Comparison of ENCODE assay signal across 8 cellular contexts in genomic region chr2:106160786-106161261, GRCh38. TPM values are rescaled to one million over a fixed set of nuclear protein-coding genes. Genes with fewer than 3 reads are reported as not detected.
DNase-seq lines count a peak whose midpoint lies in the region; ATAC-seq and TF ChIP-seq lines count a peak whose summit lies in the region.

No MANE protein-coding gene starts in this region.

- peaks cover 86% of the 10 kb centered on the region for H3K4me1 Mint-ChIP-seq in activated CD4-positive, alpha-beta T cell treated with anti-CD3 and anti-CD28 coated beads, Interleukin-2, amount 10 ng/mL, durations not matched to agents 7 days and 5 days

- TF ChIP-seq CTCF in DND-41 (IDR thresholded peaks at IDR 0.05; ENCODE audit: borderline replicate concordance, extremely low read depth, low read length, poor library complexity, severe bottlenecking), result no peak
- TF ChIP-seq CTCF in coronary artery (IDR thresholded peaks at IDR 0.05), result no peak
- no peak for TF ChIP-seq CTCF in foreskin fibroblast (IDR thresholded peaks at IDR 0.05; ENCODE audit: low read depth, low read length)

- H3K27ac Mint-ChIP-seq in activated CD4-positive, alpha-beta T cell treated with anti-CD3 and anti-CD28 coated beads, Interleukin-2, amount 10 ng/mL, durations not matched to agents 7 days and 5 days, result peak overlapping the region; percentile 97

- H3K4me3 ChIP-seq in DND-41 (ENCODE audit: low read depth in 1 of 2, low read length in 2 of 2) (peak overlapping the region; percentile 10 to 54; a peak in 3 of 4 replicates), mesenchymal stem cell (ENCODE audit: insufficient read depth in 1 of 2, low read depth in 1 of 2, low read length in 2 of 2) (peak overlapping the region in 1 of 2 experiments; percentile 20), coronary artery (no peak overlapping the region), foreskin fibroblast (ENCODE audit: low read depth in 1 of 2, low read length in 2 of 2) (no peak overlapping the region)

- H3K4me3 Mint-ChIP-seq in activated CD4-positive, alpha-beta T cell treated with anti-CD3 and anti-CD28 coated beads, Interleukin-2, amount 10 ng/mL, durations not matched to agents 7 days and 5 days, result peak overlapping the region; percentile 86

- no peak overlapping the region for H3K4ac ChIP-seq in mesenchymal stem cell (ENCODE audit: low read depth in 1 of 2, low read length in 2 of 2)

- H3K4me2 ChIP-seq in DND-41 (ENCODE audit: insufficient read depth, low read length) (peak overlapping the region; percentile 68), mesenchymal stem cell (ENCODE audit: low read length, poor library complexity, severe bottlenecking) (no peak overlapping the region)

- CTCF ChIA-PET in activated CD4-positive, alpha-beta T cell treated with anti-CD3 and anti-CD28 coated beads, Interleukin-2, amount 10 ng/mL, durations not matched to agents 7 days and 5 days (lab: Charles Lee), result interaction anchor here (0.6 to 5.4 kb wide), 11 partner anchors 10 to 825 kb away, joined by 3 to 21 read pairs (median 3); no protein-coding TSS in a partner anchor

- WGBS in mesenchymal stem cell, result 90% methylated on average over 6 of the region's 6 CpGs

- H3K9ac ChIP-seq in DND-41 (ENCODE audit: low read depth, low read length) (peak overlapping the region; percentile 69), mesenchymal stem cell (ENCODE audit: low read length) (no peak overlapping the region)

- H4K8ac ChIP-seq in mesenchymal stem cell (ENCODE audit: low read length), result no peak overlapping the region

- no peak overlapping the region for H4K91ac ChIP-seq in mesenchymal stem cell (ENCODE audit: low read length)

- no peak overlapping the region for H3K18ac ChIP-seq in mesenchymal stem cell (ENCODE audit: low read depth in 1 of 2, low read length in 2 of 2)

- H3K4me1 ChIP-seq in DND-41 (ENCODE audit: insufficient read depth, low read length) (peaks cover 75% of the 10 kb centered on the region), mesenchymal stem cell (ENCODE audit: control insufficient read depth, insufficient read depth, low read depth, low read length) (peaks cover 13% of the 10 kb centered on the region)

- H3K79me2 ChIP-seq in DND-41 (ENCODE audit: insufficient read depth, low read length), result peaks cover 68% of the 10 kb centered on the region

- H2BK15ac ChIP-seq in mesenchymal stem cell (ENCODE audit: low read depth, poor library complexity, severe bottlenecking), result no peak overlapping the region

- H3K36me3 ChIP-seq in DND-41 (ENCODE audit: insufficient read depth, low read length), result peaks cover 65% of the 10 kb centered on the region
- H3K36me3 ChIP-seq in mesenchymal stem cell (ENCODE audit: control insufficient read depth in 1 of 2, insufficient read depth in 2 of 2, low read depth in 1 of 2, low read length in 2 of 2), result peaks cover 21 to 35% of the 10 kb centered on the region in 2 experiments

- peaks cover 74% of the 10 kb centered on the region for H3K36me3 Mint-ChIP-seq in activated CD4-positive, alpha-beta T cell treated with anti-CD3 and anti-CD28 coated beads, Interleukin-2, amount 10 ng/mL, durations not matched to agents 7 days and 5 days (ENCODE audit: low read depth)

- no peaks in the 10 kb centered on the region for H3K27me3 ChIP-seq in DND-41 (ENCODE audit: insufficient read depth, low read length, poor library complexity)
- no peaks in the 10 kb centered on the region for H3K27me3 ChIP-seq in mesenchymal stem cell (ENCODE audit: control insufficient read depth in 1 of 2, insufficient read depth in 1 of 2, low read length in 2 of 2)

- H3K79me1 ChIP-seq in mesenchymal stem cell (replicated peaks; ENCODE audit: low read length, poor library complexity, severe bottlenecking), result peaks cover 37% of the 10 kb centered on the region

- H2AK5ac ChIP-seq in mesenchymal stem cell (ENCODE audit: low read length, severe bottlenecking), result peak overlapping the region; percentile 66

- no peak overlapping the region for H3K23ac ChIP-seq in mesenchymal stem cell (ENCODE audit: low read length in 2 of 2)

- no peak overlapping the region for H3K14ac ChIP-seq in mesenchymal stem cell (ENCODE audit: low read length in 2 of 2)

- peak; percentile 78 for DNase-seq in DND-41
- peak; percentile 47 for DNase-seq in activated CD4-positive, alpha-beta T cell treated with anti-CD3 and anti-CD28 coated beads, Interleukin-2, amount 10 ng/mL, durations not matched to agents 7 days and 5 days
- no peak for DNase-seq in mesenchymal stem cell
- no peak for DNase-seq in coronary artery (ENCODE audit: low spot score)
- no peak for DNase-seq in SKM-1 treated with dmso at 0.1 percent for 144 hours (lab: John Stamatoyannopoulos, UW; ENCODE audit: unreplicated experiment)
- DNase-seq in foreskin fibroblast, result no peak
- no peak for DNase-seq in NCI-H774 (lab: John Stamatoyannopoulos, UW)

- H2AFZ ChIP-seq in DND-41 (ENCODE audit: low read depth, low read length), result peak overlapping the region; percentile 51
- no peak overlapping the region for H2AFZ ChIP-seq in mesenchymal stem cell (ENCODE audit: low read depth, low read length)

- peaks cover 8% of the 10 kb centered on the region for H3K9me3 ChIP-seq in DND-41 (ENCODE audit: insufficient read depth, low read length, severe bottlenecking)
- H3K9me3 ChIP-seq in mesenchymal stem cell (ENCODE audit: control insufficient read depth, low read length), result no peaks in the 10 kb centered on the region

- H3K27me3 Mint-ChIP-seq in activated CD4-positive, alpha-beta T cell treated with anti-CD3 and anti-CD28 coated beads, Interleukin-2, amount 10 ng/mL, durations not matched to agents 7 days and 5 days, result no peaks in the 10 kb centered on the region

- ATAC-seq in DND-41 (ENCODE audit: insufficient read depth, low read depth), result peak; percentile 80
- peak; percentile 46 for ATAC-seq in HG02852 (IDR thresholded peaks at IDR 0.05; ENCODE audit: unreplicated experiment)

- H3K27ac ChIP-seq in DND-41 (ENCODE audit: low read length) (peak overlapping the region; percentile 96), mesenchymal stem cell (ENCODE audit: low read length, poor library complexity, severe bottlenecking) (peak overlapping the region; percentile 88), coronary artery (no peak overlapping the region)

- H2BK120ac ChIP-seq in mesenchymal stem cell (ENCODE audit: low read depth, low read length), result no peak overlapping the region

- H2BK5ac ChIP-seq in mesenchymal stem cell (ENCODE audit: low read depth, low read length, poor library complexity, severe bottlenecking), result no peak overlapping the region

- H2BK12ac ChIP-seq in mesenchymal stem cell (ENCODE audit: low read length in 2 of 2), result no peak overlapping the region

- H4K20me1 ChIP-seq in DND-41 (ENCODE audit: insufficient read depth, low read length), result peaks cover 3% of the 10 kb centered on the region; the same call in 1 of the 2 replicates

- peaks cover 3% of the 10 kb centered on the region for H3K9me3 Mint-ChIP-seq in activated CD4-positive, alpha-beta T cell treated with anti-CD3 and anti-CD28 coated beads, Interleukin-2, amount 10 ng/mL, durations not matched to agents 7 days and 5 days

- POLR2A ChIA-PET in activated CD4-positive, alpha-beta T cell treated with anti-CD3 and anti-CD28 coated beads, Interleukin-2, amount 10 ng/mL, durations not matched to agents 7 days and 5 days (lab: Charles Lee), result interaction anchor here (0.7 to 0.9 kb wide), 2 partner anchors 32 to 405 kb away, joined by 3 to 4 read pairs; no protein-coding TSS in a partner anchor

RNA-seq across cellular contexts. Expression of gene UXS1, which starts 33.3 kb away (rescaled TPM):
- total RNA-seq in activated CD4-positive, alpha-beta T cell treated with anti-CD3 and anti-CD28 coated beads, Interleukin-2, amount 10 ng/mL, durations not matched to agents 7 days and 5 days, result 10 to 100 TPM; 77.6 to 85.0 TPM
- polyA plus RNA-seq in mesenchymal stem cell (2013, experiment 1 of 2), result 57.9 TPM
- 58.4 TPM for polyA plus RNA-seq in mesenchymal stem cell (2013, experiment 2 of 2)

Comparison
In these comparisons a context has a peak if more than half of its experiments do, and no peak if none do; other contexts are left out.
1. DNase-seq: peak in DND-41 (single experiment) and activated CD4-positive, alpha-beta T cell treated with anti-CD3 and anti-CD28 coated beads, Interleukin-2, amount 10 ng/mL, durations not matched to agents 7 days and 5 days (single experiment); none in mesenchymal stem cell (single experiment), coronary artery (single experiment), SKM-1 treated with dmso at 0.1 percent for 144 hours (single experiment), foreskin fibroblast (0 of 2) and NCI-H774 (single experiment).
2. H3K27ac ChIP-seq: peak in DND-41 (single experiment) and mesenchymal stem cell (single experiment); none in coronary artery (0 of 2).
3. H3K4me3 ChIP-seq: peak in DND-41 (2 of 2); none in coronary artery (single experiment) and foreskin fibroblast (0 of 2).